ENCODE assay signal across 8 cellular contexts in the genomic region with DNA sequence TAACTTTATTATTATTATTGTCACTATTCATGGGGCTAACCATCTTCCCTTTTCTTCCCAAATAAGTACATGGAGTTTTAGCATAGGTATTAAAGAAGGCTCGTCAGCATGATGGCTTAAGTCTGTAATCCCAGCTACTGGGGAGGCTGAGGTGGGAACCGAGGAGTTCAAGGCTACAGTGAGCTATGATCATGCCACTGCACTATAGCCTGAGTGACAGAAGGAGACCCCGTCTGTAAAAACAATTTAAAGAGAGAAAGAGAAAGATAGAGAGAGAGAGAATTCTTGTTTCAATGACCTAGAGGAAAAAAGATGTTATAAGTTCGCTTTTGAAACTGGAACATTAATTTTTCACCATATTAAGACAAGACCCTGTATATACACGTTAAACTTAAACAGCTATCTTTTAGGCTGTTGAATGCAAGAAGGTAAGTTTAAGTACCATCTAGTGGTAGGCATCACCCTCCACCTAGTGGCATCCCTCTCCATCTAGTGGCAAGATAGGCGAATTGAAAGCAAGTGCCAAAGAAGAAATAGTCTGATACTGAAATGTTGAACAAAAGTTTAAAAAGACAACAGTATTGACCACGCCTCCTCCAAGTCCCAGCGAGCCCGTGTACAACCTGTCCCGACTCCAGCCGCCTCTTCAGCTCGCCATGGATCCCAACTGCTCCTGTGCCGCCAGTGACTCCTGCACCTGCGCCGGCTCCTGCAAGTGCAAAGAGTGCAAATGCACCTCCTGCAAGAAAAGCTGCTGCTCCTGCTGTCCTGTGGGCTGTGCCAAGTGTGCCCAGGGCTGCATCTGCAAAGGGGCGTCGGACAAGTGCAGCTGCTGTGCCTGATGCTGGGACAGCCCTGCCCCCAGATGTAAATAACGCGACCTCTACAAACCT. TPM values are rescaled to one million over a fixed set of nuclear protein-coding genes. Genes with fewer than 3 reads are reported as not detected.
DNase-seq lines count a peak whose midpoint lies in the region; ATAC-seq and FAIRE-seq lines count a peak whose summit lies in the region.

No MANE protein-coding gene starts in this region.

- H3K36me3 ChIP-seq in HUES64 (ENCODE audit: insufficient read depth, low read length), result no peaks in the 10 kb centered on the region

- H3K4me3 ChIP-seq in HUES64 (ENCODE audit: low read length), result peak overlapping the region; percentile 35

- H3K4me1 Mint-ChIP-seq in activated naive CD8-positive, alpha-beta T cell (ENCODE audit: low read depth), result peaks cover 14% of the 10 kb centered on the region

- H3K27me3 Mint-ChIP-seq in activated naive CD8-positive, alpha-beta T cell, result peaks cover under 1% of the 10 kb centered on the region

- no peaks in the 10 kb centered on the region for H3K36me3 Mint-ChIP-seq in activated naive CD8-positive, alpha-beta T cell

- in situ Hi-C loops in SK-MEL-5 (cut with HindIII; ENCODE audit: low pct_unique_long_range_greater_than_20kb, low sequenced_read_pairs), result no loop called here

- H3K9me3 Mint-ChIP-seq in activated naive CD8-positive, alpha-beta T cell (ENCODE audit: low read depth), result no peaks in the 10 kb centered on the region

- peak; percentile 76 for DNase-seq in SK-MEL-5 (ENCODE audit: low read depth, low spot score)
- peak; percentile 23 for DNase-seq in glomerular endothelial cell (ENCODE audit: extremely low read depth, low read depth, low spot score)
- DNase-seq in pons (ENCODE audit: low spot score), result peak; percentile 86
- no peak for DNase-seq in NK-92 treated with Interleukin-12 subunit alpha and Interleukin-12 subunit beta, amount 100 ng/mL, for 24 hours (lab: John Stamatoyannopoulos, UW)

- peak; percentile 74 for FAIRE-seq in G401.6 (lab: Jason Lieb, UNC)

- H3K4me1 ChIP-seq in HUES64 (ENCODE audit: insufficient read depth, low read length), result peaks cover 42% of the 10 kb centered on the region

- peak overlapping the region; percentile 81 for H3K4me3 Mint-ChIP-seq in activated naive CD8-positive, alpha-beta T cell

- H3K9me3 ChIP-seq in HUES64 (ENCODE audit: insufficient read depth, low read depth, low read length), result no peaks in the 10 kb centered on the region

- peak overlapping the region; percentile 10; the same call in 1 of the 2 replicates for H3K27ac ChIP-seq in HUES64 (ENCODE audit: low read depth, low read length)

- H3K27me3 ChIP-seq in HUES64 (ENCODE audit: insufficient read depth, low read length), result no peaks in the 10 kb centered on the region

- peak; percentile 73 for ATAC-seq in GM21619 (IDR thresholded peaks at IDR 0.05; ENCODE audit: unreplicated experiment)

- no peak overlapping the region for H3K27ac Mint-ChIP-seq in activated naive CD8-positive, alpha-beta T cell

- no peak overlapping the region for H3K9ac ChIP-seq in HUES64 (ENCODE audit: low read depth, low read length)

- 14% methylated on average over 17 of the region's 19 CpGs for WGBS in HUES64

RNA-seq across cellular contexts. Expression of a gene that starts 26.0 kb away (rescaled TPM):
- polyA plus RNA-seq in HUES64 (2013, experiment 1 of 2), result 68.3 TPM
- 72.9 TPM for polyA plus RNA-seq in HUES64 (2013, experiment 2 of 2)
- total RNA-seq in SK-MEL-5 (2014; rRNA removed; shearing (Covaris generic)), result 26.9 and 28.5 TPM in 2 replicates
- polyA plus RNA-seq in SK-MEL-5 (2015; cell fraction: cytosol; rRNA removed), result 35.3 and 36.6 TPM in 2 replicates
- polyA plus RNA-seq in SK-MEL-5 (2015; cell fraction: nucleus; rRNA removed), result 67.1 and 79.5 TPM in 2 replicates
- 34.7 and 50.1 TPM in 2 replicates for total RNA-seq in glomerular endothelial cell
